18 cellular contexts compared by ENCODE assay signal in the genomic region with DNA sequence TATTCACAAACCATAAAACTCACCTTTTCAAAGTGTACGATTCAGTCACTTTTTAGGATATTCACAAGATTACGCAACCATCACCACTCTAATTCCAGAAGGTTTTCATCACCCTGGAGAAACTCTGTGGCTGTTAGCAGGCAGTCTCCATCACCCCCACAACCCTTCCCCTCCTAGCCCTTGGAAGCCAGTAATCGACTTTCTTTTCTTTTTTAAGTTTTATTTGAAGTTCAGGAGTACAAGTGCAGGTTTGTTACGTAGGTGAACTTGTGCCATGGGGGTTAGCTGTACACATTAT.
"Had no signal": no experiment of that assay in that cellular context is flagged by ENCODE, and none has a peak within 500 bp of the region (broad histone marks: within the 10 kb centered on the region; RNA-seq: fewer than 3 reads in every experiment).

No MANE protein-coding gene starts in this region.

- H2AFZ ChIP-seq: neural progenitor cell had no signal

- H3K9ac ChIP-seq: neural progenitor cell had no signal

- H3K9me3 ChIP-seq: pancreas, uterus had no signal

- H3K4me2 ChIP-seq: neural progenitor cell had no signal

- DNase-seq: activated CD4-positive, alpha-beta T cell treated with anti-CD3 and anti-CD28 coated beads, Interleukin-2, amount 50 U/mL, for 4 hours; activated CD4-positive, CD25-positive, alpha-beta regulatory T cell treated with anti-CD3 and anti-CD28 coated beads, Interleukin-2, amount 50 U/mL, for 72 hours; activated naive CD4-positive, alpha-beta T cell treated with Interleukin-2 at 50 U/mL for 16 hours; activated naive CD8-positive, alpha-beta T cell treated with anti-CD3 and anti-CD28 coated beads, Interleukin-2, amount 50 U/mL, for 24 hours; activated T-cell treated with anti-CD3 and anti-CD28 coated beads for 4 hours; erythroblast; mammary epithelial cell; naive B cell; pancreas; stimulated activated CD4-positive, alpha-beta T cell treated with anti-CD3 and anti-CD28 coated beads, Interleukin-2, amount 100 ng/mL, for 48 hours; stimulated activated naive CD4-positive, alpha-beta T cell; T-helper 1 cell; T1000; tibial artery; uterus had no signal

- H3K4me1 Mint-ChIP-seq: activated T-helper 17 cell treated with anti-CD3 and anti-CD28 coated beads, Interleukin-2, amount 50 U/mL, for 72 hours had no signal

- H3K4me3 ChIP-seq: heart left ventricle, neural progenitor cell, pancreas, tibial artery, uterus had no signal

- H3K27ac Mint-ChIP-seq: activated naive CD8-positive, alpha-beta T cell treated with anti-CD3 and anti-CD28 coated beads, Interleukin-2, amount 50 U/mL, for 24 hours; activated T-helper 17 cell treated with anti-CD3 and anti-CD28 coated beads, Interleukin-2, amount 50 U/mL, for 72 hours; neural progenitor cell had no signal

- H3K4me3 Mint-ChIP-seq: activated naive CD8-positive, alpha-beta T cell treated with anti-CD3 and anti-CD28 coated beads, Interleukin-2, amount 50 U/mL, for 24 hours; activated T-helper 17 cell treated with anti-CD3 and anti-CD28 coated beads, Interleukin-2, amount 50 U/mL, for 72 hours; naive B cell; neural progenitor cell had no signal

- H3K36me3 ChIP-seq: heart left ventricle, neural progenitor cell, pancreas, uterus had no signal

- H3K27ac ChIP-seq: heart left ventricle, neural progenitor cell, pancreas, tibial artery had no signal

- H3K4me1 ChIP-seq: pancreas, tibial artery, uterus had no signal

- H3K27me3 ChIP-seq: heart left ventricle, pancreas, tibial artery, uterus had no signal

- H3K36me3 Mint-ChIP-seq: neural progenitor cell had no signal

- H3K27me3 Mint-ChIP-seq: activated naive CD8-positive, alpha-beta T cell treated with anti-CD3 and anti-CD28 coated beads, Interleukin-2, amount 50 U/mL, for 24 hours; activated T-helper 17 cell treated with anti-CD3 and anti-CD28 coated beads, Interleukin-2, amount 50 U/mL, for 72 hours; naive B cell had no signal
